Comparison of ENCODE assay signal across 28 cellular contexts in the genomic region with DNA sequence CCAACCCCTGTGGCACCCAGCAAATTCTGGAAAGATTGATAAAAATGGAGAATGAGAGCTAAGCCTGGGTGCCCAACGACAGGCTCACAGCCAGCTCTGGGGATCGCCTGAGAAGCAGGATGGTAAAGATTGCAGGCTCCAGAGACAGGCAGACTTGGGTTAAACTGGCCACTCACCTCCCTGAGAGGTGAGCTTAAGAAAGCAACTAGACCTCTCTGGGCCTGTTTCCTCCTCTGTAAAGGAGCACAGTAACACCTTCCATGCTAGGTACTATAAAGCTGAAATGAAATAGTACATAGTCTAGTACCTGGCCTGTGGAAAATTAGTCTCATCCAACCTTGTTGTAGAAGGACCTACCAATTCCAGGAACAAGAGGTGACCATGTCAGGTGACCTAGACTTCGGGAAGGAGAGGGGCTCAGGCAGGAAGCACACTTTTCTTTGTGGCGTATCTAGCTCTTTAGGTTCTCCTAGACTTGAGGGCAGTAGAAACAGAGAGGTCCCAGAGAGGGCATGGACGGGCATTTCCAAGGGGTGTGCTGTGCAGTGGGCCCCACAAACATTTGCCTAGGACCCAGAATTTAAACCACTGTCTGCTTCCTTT.
"Had no signal": no experiment of that assay in that cellular context is flagged by ENCODE, and none has a peak within 500 bp of the region (broad histone marks: within the 10 kb centered on the region; RNA-seq: fewer than 3 reads in every experiment).

No MANE protein-coding gene starts in this region.

- H3K9me3 Mint-ChIP-seq: memory B cell had no signal

- H3K36me3 Mint-ChIP-seq: immature natural killer cell, memory B cell, mesothelial cell of epicardium, natural killer cell, type B pancreatic cell had no signal

- H3K27ac Mint-ChIP-seq: immature natural killer cell, memory B cell, mesothelial cell of epicardium, natural killer cell, progenitor cell of endocrine pancreas, type B pancreatic cell had no signal

- H3K9me3 ChIP-seq: esophagus squamous epithelium, gastroesophageal sphincter, left ventricle myocardium inferior, lower lobe of right lung, pancreas, suprapubic skin, thyroid gland had no signal

- H3K27ac ChIP-seq: epithelial cell of prostate, esophagus squamous epithelium, gastroesophageal sphincter, left ventricle myocardium inferior, lower lobe of right lung, pancreas, suprapubic skin, thyroid gland had no signal

- FAIRE-seq: endometrium, keratinocyte, pancreas, small intestine, urothelium cell line had no signal

- ATAC-seq: gastroesophageal sphincter; left cardiac atrium; natural killer cell; pancreas; right cardiac atrium; stimulated activated naive CD8-positive, alpha-beta T cell treated with anti-CD3 and anti-CD28 coated beads, Interleukin-15, Interleukin-2, amounts not matched to agents 100 U/mL and 50 U/mL, for 24 hours had no signal

- H3K4me3 Mint-ChIP-seq: immature natural killer cell, memory B cell, mesothelial cell of epicardium, natural killer cell, neural crest cell, type B pancreatic cell had no signal

- H3K27me3 ChIP-seq: esophagus squamous epithelium, pancreas, suprapubic skin, thyroid gland had no signal

- DNase-seq: effector memory CD4-positive, alpha-beta T cell; esophagus squamous epithelium; foreskin fibroblast; glutamatergic neuron; immature natural killer cell; left cardiac atrium; left ventricle myocardium inferior; lower lobe of right lung; natural killer cell; nucleus accumbens; pancreas; right cardiac atrium; small intestine; stimulated activated CD4-positive, alpha-beta T cell treated with anti-CD3 and anti-CD28 coated beads, Interleukin-12 subunit alpha, Interleukin-12 subunit beta, amount 100 ng/mL, for 4 hours; stimulated activated CD4-positive, alpha-beta T cell treated with anti-CD3 and anti-CD28 coated beads, Interleukin-2, amount 100 ng/mL, for 48 hours; stimulated activated naive CD8-positive, alpha-beta T cell treated with anti-CD3 and anti-CD28 coated beads, Interleukin-15, Interleukin-2, amounts not matched to agents 100 U/mL and 50 U/mL, for 24 hours; thyroid gland had no signal

- H3K36me3 ChIP-seq: esophagus squamous epithelium, gastroesophageal sphincter, left ventricle myocardium inferior, lower lobe of right lung, pancreas, suprapubic skin, thyroid gland had no signal

- H3K4me3 ChIP-seq: esophagus squamous epithelium, gastroesophageal sphincter, left ventricle myocardium inferior, lower lobe of right lung, pancreas, suprapubic skin, thyroid gland had no signal

- H3K4me1 ChIP-seq: gastroesophageal sphincter, left ventricle myocardium inferior, lower lobe of right lung, pancreas, thyroid gland had no signal

- H3K27me3 Mint-ChIP-seq: type B pancreatic cell had no signal

- H3K4me1 Mint-ChIP-seq: immature natural killer cell, natural killer cell had no signal
